ENCODE assay signal across 25 cellular contexts in the genomic region with DNA sequence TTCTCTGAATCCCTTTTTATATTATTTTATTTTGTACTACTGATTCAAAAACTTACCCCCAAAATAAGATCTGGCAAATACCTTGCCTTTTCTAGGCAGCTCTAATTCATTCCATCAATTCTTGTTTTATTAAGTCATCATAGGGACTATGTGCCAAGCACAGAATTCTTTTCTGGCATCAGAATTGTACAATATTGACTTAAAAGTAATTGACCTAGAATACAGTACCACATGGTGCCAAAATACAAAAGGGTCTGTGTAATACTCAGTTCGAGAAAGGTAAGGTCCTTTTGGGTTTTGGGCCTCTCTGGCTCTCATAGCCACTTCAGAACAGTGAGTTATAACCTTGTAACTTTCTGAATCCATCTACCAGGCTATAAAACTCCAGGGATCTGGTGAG. TPM values are rescaled to one million over a fixed set of nuclear protein-coding genes. Genes with fewer than 3 reads are reported as not detected.
DNase-seq lines count a peak whose midpoint lies in the region; TF ChIP-seq lines count a peak whose summit lies in the region.
"Had no signal": no experiment of that assay in that cellular context is flagged by ENCODE, and none has a peak within 500 bp of the region (broad histone marks: within the 10 kb centered on the region; RNA-seq: fewer than 3 reads in every experiment).

No MANE protein-coding gene starts in this region.

- H4K20me1 ChIP-seq in SU-DHL-6 (ENCODE audit: low read depth, low read length), result no peaks in the 10 kb centered on the region

- H3K9me3 ChIP-seq in SU-DHL-6 (ENCODE audit: insufficient read depth, low read length) (no peaks in the 10 kb centered on the region; the same call in 1 of the 2 replicates), spleen (peaks cover 0 to 16% (median 4%) of the 10 kb centered on the region in 8 donors)
- H3K9me3 ChIP-seq: HAP-1, right atrium auricular region, testis had no signal

- H2AFZ ChIP-seq in SU-DHL-6 (ENCODE audit: low read depth, low read length, severe bottlenecking), result no peak overlapping the region

- peak overlapping the region; percentile 48 for H3K4me3 ChIP-seq in SU-DHL-6 (ENCODE audit: insufficient read depth, low read length, poor library complexity, severe bottlenecking)
- no peak overlapping the region for H3K4me3 ChIP-seq in fibroblast of pulmonary artery (replicated peaks; ENCODE audit: low read depth, low read length)
- no peak overlapping the region for H3K4me3 ChIP-seq in spleen
- H3K4me3 ChIP-seq: HAP-1, neural progenitor cell, right atrium auricular region, smooth muscle cell, testis had no signal

- TF ChIP-seq CTCF in SU-DHL-6 (IDR thresholded peaks at IDR 0.05; ENCODE audit: insufficient read depth, low read length, poor library complexity, severe bottlenecking) (no peak), fibroblast of pulmonary artery (IDR thresholded peaks at IDR 0.05; ENCODE audit: low read length, missing control alignments) (no peak), GM10266 (IDR thresholded peaks at IDR 0.05; ENCODE audit: control insufficient read depth, insufficient read depth, low read depth, missing control alignments) (no peak), spleen (IDR thresholded peaks at IDR 0.05 in 8 of 11, conservative IDR thresholded peaks at IDR 0.05 in 3 of 11) (no peak)

- H3K4me1 ChIP-seq in spleen, result peaks cover 0 to 42% (median 12%) of the 10 kb centered on the region in 6 donors
- H3K4me1 ChIP-seq: HAP-1, right atrium auricular region, testis had no signal

- DNase-seq in GM04503 (ENCODE audit: low read depth), result peak; percentile 2
- peak; percentile 8 for DNase-seq in fibroblast of pulmonary artery (ENCODE audit: low read depth)
- peak; percentile 2 for DNase-seq in stromal cell of bone marrow (ENCODE audit: low read depth)
- no peak for DNase-seq in GM10266 (ENCODE audit: extremely low spot score)
- no peak for DNase-seq in D341Med (ENCODE audit: low spot score)
- no peak for DNase-seq in spleen
- DNase-seq in COR-L47 (lab: John Stamatoyannopoulos, UW), result no peak
- DNase-seq: activated CD4-positive, alpha-beta memory T cell treated with anti-CD3 and anti-CD28 coated beads for 36 hours; activated CD4-positive, alpha-beta T cell treated with anti-CD3 and anti-CD28 coated beads for 1 hour; activated CD8-positive, alpha-beta memory T cell treated with anti-CD3 and anti-CD28 coated beads, Interleukin-2, amount 50 U/mL, for 4 hours; amygdala; CD4-positive, CD25-positive, alpha-beta regulatory T cell; NCI-H1092; NCI-H187 treated with DMSO at 0.1 percent for 48 hours; NCI-H2171 treated with DMSO at 0.1 percent for 48 hours; NCI-H510A treated with DMSO at 0.1 percent for 48 hours; Right ventricle myocardium superior; stimulated activated CD4-positive, alpha-beta T cell treated with anti-CD3 and anti-CD28 coated beads, Interleukin-1b, Interleukin-23, amount 100 ng/mL, for 48 hours; stimulated activated naive CD8-positive, alpha-beta T cell treated with anti-CD3 and anti-CD28 coated beads, Interleukin-15, Interleukin-2, amounts not matched to agents 100 U/mL and 50 U/mL, for 24 hours; testis had no signal

- peak overlapping the region; percentile 98 for H3K27ac ChIP-seq in SU-DHL-6 (ENCODE audit: low read depth, low read length)
- H3K27ac ChIP-seq in spleen, result peak overlapping the region in 1 of 8 donors; percentile 4
- H3K27ac ChIP-seq: neural progenitor cell, right atrium auricular region, testis had no signal

- peaks cover 55% of the 10 kb centered on the region for H3F3A ChIP-seq in SU-DHL-6 (ENCODE audit: insufficient read depth)

- no peak for TF ChIP-seq POLR2A in spleen (IDR thresholded peaks at IDR 0.05)

- no peaks in the 10 kb centered on the region for H3K79me2 ChIP-seq in SU-DHL-6 (ENCODE audit: insufficient read depth, low read length)

- H3K9me2 ChIP-seq in SU-DHL-6 (replicated peaks; ENCODE audit: insufficient read depth, low read length), result no peaks in the 10 kb centered on the region

- intact Hi-C loops in spleen (cut with DNase I; ENCODE audit: low total_unique reads), result no loop called here

- WGBS in spleen, 5 donors, result 35 to 87% (median 79%) methylated on average over 1 of the region's 1 CpG

- peak overlapping the region; percentile 60 for H3K9ac ChIP-seq in SU-DHL-6 (ENCODE audit: low read length)
- H3K9ac ChIP-seq: neural progenitor cell had no signal

- H3K36me3 ChIP-seq in SU-DHL-6 (ENCODE audit: low read length) (no peaks in the 10 kb centered on the region), spleen (no peaks in the 10 kb centered on the region)
- H3K36me3 ChIP-seq: HAP-1, neural progenitor cell, right atrium auricular region had no signal

- no peaks in the 10 kb centered on the region for H3K27me3 ChIP-seq in SU-DHL-6 (ENCODE audit: low read length)
- no peaks in the 10 kb centered on the region for H3K27me3 ChIP-seq in spleen (replicated peaks in 1 of 7)
- H3K27me3 ChIP-seq: neural progenitor cell, right atrium auricular region, testis had no signal

- peak overlapping the region; percentile 100 for H3K4me2 ChIP-seq in SU-DHL-6 (ENCODE audit: low read depth, low read length, poor library complexity, severe bottlenecking)
- H3K4me2 ChIP-seq: neural progenitor cell, smooth muscle cell had no signal

RNA-seq across cellular contexts. Expression of a gene that starts 46.2 kb away (rescaled TPM):
- 10 to 100 TPM; 11.9 to 31.9 (median 14.5) TPM for total RNA-seq in spleen
- polyA plus RNA-seq in spleen, result 10 to 100 TPM in 2 of 3 donors, 1 to 10 TPM in 1; 9.8 to 10.5 (median 10.2) TPM

Comparison
In these comparisons a context has a peak if more than half of its experiments do, and no peak if none do; other contexts are left out.
1. DNase-seq: peak in GM04503 (single experiment), fibroblast of pulmonary artery (single experiment) and stromal cell of bone marrow (single experiment); none in GM10266 (single experiment), D341Med (single experiment), spleen (single experiment) and COR-L47 (single experiment).